14 cellular contexts compared by ENCODE assay signal in the genomic region with DNA sequence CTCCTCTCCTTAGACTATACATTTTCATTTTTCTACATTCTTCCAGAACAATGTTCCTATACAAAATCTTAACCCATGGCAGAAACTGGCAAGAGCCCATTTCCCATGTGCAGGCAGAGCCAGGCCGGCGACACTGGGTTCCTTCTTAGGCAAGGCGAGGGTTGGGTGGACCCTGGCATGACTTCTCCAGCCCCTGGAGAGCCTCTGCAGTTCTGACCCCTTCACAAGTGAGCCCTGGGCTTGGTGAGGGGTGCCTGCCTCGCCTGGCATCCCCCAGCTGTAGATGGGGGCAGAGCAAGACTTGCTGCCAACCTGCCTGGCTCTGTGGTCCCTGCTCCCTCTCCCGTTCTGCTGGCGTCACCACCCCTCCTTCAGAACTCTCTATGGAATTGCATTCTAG. TPM values are rescaled to one million over a fixed set of nuclear protein-coding genes. Genes with fewer than 3 reads are reported as not detected.
DNase-seq lines count a peak whose midpoint lies in the region; ATAC-seq, FAIRE-seq and TF ChIP-seq lines count a peak whose summit lies in the region.
"Had no signal": no experiment of that assay in that cellular context is flagged by ENCODE, and none has a peak within 500 bp of the region (broad histone marks: within the 10 kb centered on the region; RNA-seq: fewer than 3 reads in every experiment).

No MANE protein-coding gene starts in this region.

- CTCF ChIA-PET in T-cell (lab: Charles Lee): interaction anchor here in 1 of 2 donors (1.4 kb wide), 1 partner anchor 133 kb away, joined by 3 read pairs; no protein-coding TSS in a partner anchor

- no peak for FAIRE-seq in GM12892 (lab: Jason Lieb, UNC)

- ATAC-seq in activated T-cell treated with anti-CD3 and anti-CD28 coated beads, Interleukin-2, amount 50 U/mL, for 72 hours (replicated peaks in 1 of 2): no peak
- no peak for ATAC-seq in T-cell (replicated peaks in 1 of 4)
- ATAC-seq in stimulated activated effector memory CD8-positive, alpha-beta T cell treated with anti-CD3 and anti-CD28 coated beads, Interleukin-12 subunit alpha, Interleukin-12 subunit beta, amount 100 ng/mL, for 72 hours: no peak

- H3K27ac Mint-ChIP-seq in activated T-cell treated with anti-CD3 and anti-CD28 coated beads, Interleukin-2, amount 50 U/mL, for 72 hours: peak overlapping the region; percentile 97
- peak overlapping the region; percentile 98 to 99 for H3K27ac Mint-ChIP-seq in T-cell
- peak overlapping the region; percentile 99 for H3K27ac Mint-ChIP-seq in stimulated activated effector memory CD8-positive, alpha-beta T cell treated with anti-CD3 and anti-CD28 coated beads, Interleukin-12 subunit alpha, Interleukin-12 subunit beta, amount 100 ng/mL, for 72 hours

- peaks cover 12 to 18% of the 10 kb centered on the region in 2 donors for H3K36me3 Mint-ChIP-seq in activated T-cell treated with anti-CD3 and anti-CD28 coated beads, Interleukin-2, amount 50 U/mL, for 72 hours (ENCODE audit: insufficient read depth in 2 of 2)
- peaks cover 13% of the 10 kb centered on the region for H3K36me3 Mint-ChIP-seq in T-cell
- peaks cover 60% of the 10 kb centered on the region for H3K36me3 Mint-ChIP-seq in stimulated activated effector memory CD8-positive, alpha-beta T cell treated with anti-CD3 and anti-CD28 coated beads, Interleukin-12 subunit alpha, Interleukin-12 subunit beta, amount 100 ng/mL, for 72 hours

- peak overlapping the region; percentile 79 to 89 for H3K4me3 Mint-ChIP-seq in activated T-cell treated with anti-CD3 and anti-CD28 coated beads, Interleukin-2, amount 50 U/mL, for 72 hours
- H3K4me3 Mint-ChIP-seq in T-cell: peak overlapping the region; percentile 18 to 96 (median 22)
- peak overlapping the region; percentile 77 for H3K4me3 Mint-ChIP-seq in stimulated activated effector memory CD8-positive, alpha-beta T cell treated with anti-CD3 and anti-CD28 coated beads, Interleukin-12 subunit alpha, Interleukin-12 subunit beta, amount 100 ng/mL, for 72 hours

- no peaks in the 10 kb centered on the region for H3K27me3 Mint-ChIP-seq in activated T-cell treated with anti-CD3 and anti-CD28 coated beads, Interleukin-2, amount 50 U/mL, for 72 hours (ENCODE audit: low read depth)
- no peaks in the 10 kb centered on the region for H3K27me3 Mint-ChIP-seq in T-cell

- peaks cover 22 to 44% of the 10 kb centered on the region in 2 donors for H3K4me1 ChIP-seq in esophagus (ENCODE audit: control insufficient read depth in 2 of 2, insufficient read depth in 2 of 2, low read length in 1 of 2)

- DNase-seq in activated T-cell treated with anti-CD3 and anti-CD28 coated beads, Interleukin-2, amount 50 U/mL, for 72 hours: no peak
- DNase-seq in activated T-cell treated with anti-CD3 and anti-CD28 coated beads for 4 hours (no peak), T-cell (no peak), coronary artery (ENCODE audit: low spot score) (no peak), middle frontal gyrus (ENCODE audit: extremely low spot score, low spot score) (no peak), GM12892 (ENCODE audit: insufficient read length) (no peak)
- DNase-seq in stimulated activated effector memory CD8-positive, alpha-beta T cell treated with anti-CD3 and anti-CD28 coated beads, Interleukin-12 subunit alpha, Interleukin-12 subunit beta, amount 100 ng/mL, for 72 hours (ENCODE audit: low spot score in 2 of 2): no peak
- DNase-seq: mammary epithelial cell; NCI-H2081; ovary; stimulated activated CD4-positive, alpha-beta T cell treated with anti-CD3 and anti-CD28 coated beads, Interleukin-12 subunit alpha, Interleukin-12 subunit beta, amount 100 ng/mL, for 4 hours had no signal

- POLR2A ChIA-PET in T-cell (lab: Charles Lee): no interaction called here

- H3K4me3 ChIP-seq in esophagus (ENCODE audit: low read depth in 1 of 2, low read length in 2 of 2) (no peak overlapping the region), coronary artery (no peak overlapping the region)
- H3K4me3 ChIP-seq: ovary, tibial nerve had no signal

- no peak for TF ChIP-seq CTCF in coronary artery (IDR thresholded peaks at IDR 0.05)

- no peaks in the 10 kb centered on the region for H3K27me3 ChIP-seq in esophagus (ENCODE audit: control insufficient read depth in 1 of 2, insufficient read depth in 2 of 2, low read length in 2 of 2)
- H3K27me3 ChIP-seq: ovary had no signal

- peaks cover 86% of the 10 kb centered on the region for H3K4me1 Mint-ChIP-seq in activated T-cell treated with anti-CD3 and anti-CD28 coated beads, Interleukin-2, amount 50 U/mL, for 72 hours (ENCODE audit: low read depth)
- H3K4me1 Mint-ChIP-seq in T-cell: peaks cover 84 to 95% (median 90%) of the 10 kb centered on the region in 3 donors
- peaks cover 92% of the 10 kb centered on the region for H3K4me1 Mint-ChIP-seq in stimulated activated effector memory CD8-positive, alpha-beta T cell treated with anti-CD3 and anti-CD28 coated beads, Interleukin-12 subunit alpha, Interleukin-12 subunit beta, amount 100 ng/mL, for 72 hours

- no peak for TF ChIP-seq POLR2A in GM12892 (IDR thresholded peaks at IDR 0.05; ENCODE audit: low read depth, low read length)

- 47 to 52% methylated on average over 6 of the region's 6 CpGs for WGBS in esophagus, 2 donors

- H3K27ac ChIP-seq in esophagus (ENCODE audit: low read depth in 2 of 2, low read length in 1 of 2): peak overlapping the region; percentile 48 to 52
- no peak overlapping the region for H3K27ac ChIP-seq in coronary artery
- H3K27ac ChIP-seq: RWPE1 had no signal

- no peaks in the 10 kb centered on the region for H3K36me3 ChIP-seq in esophagus (ENCODE audit: control insufficient read depth in 2 of 2, insufficient read depth in 2 of 2, low read length in 1 of 2)
- H3K36me3 ChIP-seq: ovary, tibial nerve had no signal

- H3K9me3 ChIP-seq in esophagus (ENCODE audit: control insufficient read depth in 2 of 2, insufficient read depth in 1 of 2, low read depth in 1 of 2, low read length in 1 of 2): no peaks in the 10 kb centered on the region
- H3K9me3 ChIP-seq: ovary, tibial nerve had no signal

- H3K9me3 Mint-ChIP-seq in activated T-cell treated with anti-CD3 and anti-CD28 coated beads, Interleukin-2, amount 50 U/mL, for 72 hours: no peaks in the 10 kb centered on the region
- H3K9me3 Mint-ChIP-seq in T-cell: no peaks in the 10 kb centered on the region
- H3K9me3 Mint-ChIP-seq in stimulated activated effector memory CD8-positive, alpha-beta T cell treated with anti-CD3 and anti-CD28 coated beads, Interleukin-12 subunit alpha, Interleukin-12 subunit beta, amount 100 ng/mL, for 72 hours: no peaks in the 10 kb centered on the region

RNA-seq across cellular contexts. Expression of gene GYPC, which starts 5.0 kb away (rescaled TPM):
- total RNA-seq in activated T-cell treated with anti-CD3 and anti-CD28 coated beads, Interleukin-2, amount 50 U/mL, for 72 hours: 100 to 1,000 TPM; 144 to 148 TPM
- 100 to 1,000 TPM; 109 to 137 (median 116) TPM for total RNA-seq in T-cell
- polyA plus RNA-seq in esophagus: 10 to 100 TPM; 23.7 to 25.0 TPM
- polyA plus RNA-seq in GM12892 (2012; ENCODE audit: missing spikeins): 101 TPM

Comparison
In these comparisons a context has a peak if more than half of its experiments do, and no peak if none do; other contexts are left out.
1. H3K4me3 Mint-ChIP-seq: peak in every context shown above with its lines; median percentile 84 in activated T-cell treated with anti-CD3 and anti-CD28 coated beads, Interleukin-2, amount 50 U/mL, for 72 hours; 77 in stimulated activated effector memory CD8-positive, alpha-beta T cell treated with anti-CD3 and anti-CD28 coated beads, Interleukin-12 subunit alpha, Interleukin-12 subunit beta, amount 100 ng/mL, for 72 hours; 22 in T-cell.
2. H3K27ac ChIP-seq: peak in esophagus (2 of 2); none in coronary artery (0 of 2).
3. Peak in every context shown above with its lines, with median percentiles within 50 percentile points of each other: H3K27ac Mint-ChIP-seq.